Comparison of ENCODE assay signal across 1 cellular context in the genomic region with DNA sequence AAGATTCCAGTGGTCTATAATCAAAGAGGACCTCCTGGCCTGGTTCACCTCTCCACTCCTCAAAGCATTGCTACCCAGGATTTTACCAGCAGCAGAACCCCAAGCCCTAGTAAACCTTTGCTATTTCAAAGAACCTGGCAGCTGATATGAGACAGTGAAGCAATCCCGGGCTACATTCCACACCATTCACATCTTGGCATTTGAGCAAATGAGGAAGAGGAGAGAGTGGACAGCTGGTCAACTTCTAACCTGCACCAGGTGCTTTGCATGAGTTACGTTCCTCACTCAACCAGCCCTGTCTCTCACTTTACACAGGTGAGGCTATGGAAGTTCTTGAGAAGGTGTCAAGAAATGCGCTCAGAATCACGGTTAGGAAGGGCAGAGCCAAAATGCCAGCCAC.
TF ChIP-seq lines count a peak whose summit lies in the region.

No MANE protein-coding gene starts in this region.

TF ChIP-seq in H1, 55 proteins besides CTCF, POLR2A, EP300 and RAD21:
- TF ChIP-seq MAX (IDR thresholded peaks at IDR 0.05): no peak
- 0 out of 2 replicates have a peak, but pooled peaks have one; percentile 7 for TF ChIP-seq SUZ12 (IDR thresholded peaks at IDR 0.05; ENCODE audit: low read length)
- no peak for TF ChIP-seq SP2 (IDR thresholded peaks at IDR 0.05; ENCODE audit: low read length)
- TF ChIP-seq MAFK (IDR thresholded peaks at IDR 0.05; ENCODE audit: low read depth, low read length): no peak
- TF ChIP-seq, protein P1, sequence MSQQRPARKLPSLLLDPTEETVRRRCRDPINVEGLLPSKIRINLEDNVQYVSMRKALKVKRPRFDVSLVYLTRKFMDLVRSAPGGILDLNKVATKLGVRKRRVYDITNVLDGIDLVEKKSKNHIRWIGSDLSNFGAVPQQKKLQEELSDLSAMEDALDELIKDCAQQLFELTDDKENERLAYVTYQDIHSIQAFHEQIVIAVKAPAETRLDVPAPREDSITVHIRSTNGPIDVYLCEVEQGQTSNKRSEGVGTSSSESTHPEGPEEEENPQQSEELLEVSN (IDR thresholded peaks at IDR 0.05): no peak
